Comparison of ENCODE assay signal across 13 cellular contexts in the genomic region with DNA sequence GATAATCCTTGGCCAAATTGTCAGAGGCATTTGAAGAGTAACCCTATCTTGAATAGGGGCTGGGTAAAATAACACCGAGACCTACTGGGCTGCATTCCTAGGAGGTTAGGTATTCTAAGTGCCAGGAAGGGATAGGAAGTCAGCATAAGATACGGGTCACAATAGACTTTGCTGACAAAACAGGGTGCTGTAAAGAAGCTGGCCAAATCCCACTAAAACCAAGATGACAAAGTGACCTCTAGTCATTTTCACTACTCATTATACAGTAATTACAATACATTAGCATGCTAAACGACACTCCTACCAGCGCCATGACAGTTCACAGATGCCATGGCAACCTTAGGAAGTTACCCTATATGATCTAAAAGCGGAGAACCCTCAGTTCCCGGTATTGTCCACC. TPM values are rescaled to one million over a fixed set of nuclear protein-coding genes. Genes with fewer than 3 reads are reported as not detected.
DNase-seq lines count a peak whose midpoint lies in the region; FAIRE-seq and TF ChIP-seq lines count a peak whose summit lies in the region.
"Had no signal": no experiment of that assay in that cellular context is flagged by ENCODE, and none has a peak within 500 bp of the region (broad histone marks: within the 10 kb centered on the region; RNA-seq: fewer than 3 reads in every experiment).

No MANE protein-coding gene starts in this region.

- intact Hi-C loops in Caco-2 (cut with micrococcal nuclease; ENCODE audit: unreplicated experiment), result loop anchor here (1.0 to 5.0 kb wide), 2 partner anchors 38 to 119 kb away; a partner anchor contains a TSS

- peak overlapping the region; percentile 91 for H3K4me3 Mint-ChIP-seq in Caco-2 (ENCODE audit: unreplicated experiment)

- H3K9me3 Mint-ChIP-seq in Caco-2 (ENCODE audit: unreplicated experiment), result no peaks in the 10 kb centered on the region

- no peak overlapping the region for H3K4me3 ChIP-seq in Caco-2 (ENCODE audit: low read depth, low read length)
- H3K4me3 ChIP-seq in mesodermal cell (ENCODE audit: extremely low read depth, insufficient read depth, low read length, poor library complexity, severe bottlenecking), result no peak overlapping the region

- FAIRE-seq in D721Med (lab: Jason Lieb, UNC), result no peak

- DNase-seq in Caco-2 (peak; percentile 66 to 76), M059J (ENCODE audit: low read depth) (peak; percentile 22), epithelial cell of prostate (ENCODE audit: low read depth, low spot score) (no peak), KBM-7 (no peak), D721Med (ENCODE audit: insufficient read length, low spot score) (no peak), LoVo (ENCODE audit: low spot score) (no peak)
- no peak for DNase-seq in activated CD4-positive, alpha-beta T cell treated with anti-CD3 and anti-CD28 coated beads, Interleukin-2, amount 50 U/mL, for 48 hours
- DNase-seq: activated T-cell treated with anti-CD3 and anti-CD28 coated beads, Interleukin-2, amount 50 U/mL, for 1 hour; cerebellar nuclear complex; MV-4-11; NCI-H774; posterior cingulate gyrus had no signal

- H3K27me3 ChIP-seq in Caco-2 (replicated peaks; ENCODE audit: control insufficient read depth, insufficient read depth, low read length), result no peaks in the 10 kb centered on the region

- no peaks in the 10 kb centered on the region for H3K27me3 Mint-ChIP-seq in Caco-2 (ENCODE audit: insufficient read depth, unreplicated experiment)

- TF ChIP-seq CTCF in Caco-2 (IDR thresholded peaks at IDR 0.05; ENCODE audit: insufficient read depth in 1 of 2, low read depth in 1 of 2, low read length in 1 of 2, severe bottlenecking in 1 of 2, unreplicated experiment in 1 of 2) (no peak), D721Med (IDR thresholded peaks at IDR 0.05; ENCODE audit: insufficient read depth, missing control alignments) (no peak)

- CTCF ChIA-PET in Caco-2 (lab: Charles Lee), result interaction anchor here (0.9 to 1.5 kb wide), 2 partner anchors 90 to 98 kb away, joined by 3 to 6 read pairs; no protein-coding TSS in a partner anchor

- H3K4me1 ChIP-seq in Caco-2 (peaks cover 49% of the 10 kb centered on the region), mesodermal cell (ENCODE audit: control insufficient read depth, insufficient read depth, low read length, poor library complexity, severe bottlenecking) (peaks cover 25% of the 10 kb centered on the region)

- in situ Hi-C loops in KBM-7 (cut with MboI; ENCODE audit: low pct_unique_long_range_greater_than_20kb, low sequenced_read_pairs), result no loop called here

- POLR2A ChIA-PET in Caco-2 (lab: Charles Lee), result interaction anchor here (1.1 to 2.1 kb wide), 3 partner anchors 10 to 38 kb away, joined by 3 to 10 read pairs (median 4); a partner anchor contains a TSS

- H3K27ac Mint-ChIP-seq in Caco-2 (ENCODE audit: unreplicated experiment), result peak overlapping the region; percentile 96

- peak overlapping the region; percentile 70 for H3K27ac ChIP-seq in epithelial cell of prostate
- peak overlapping the region; percentile 99 for H3K27ac ChIP-seq in mesodermal cell (ENCODE audit: low read depth, low read length, severe bottlenecking)

- peaks cover 53% of the 10 kb centered on the region for H3K4me1 Mint-ChIP-seq in Caco-2 (ENCODE audit: low read depth, unreplicated experiment)

- 39 to 55% methylated on average over 3 to 4 of the region's 6 CpGs for WGBS in mesodermal cell (ENCODE audit: insufficient coverage in 2 of 2), 2 experiments

- H3K36me3 Mint-ChIP-seq in Caco-2 (ENCODE audit: insufficient read depth, unreplicated experiment), result peaks cover 44% of the 10 kb centered on the region

- H3K36me3 ChIP-seq in Caco-2 (ENCODE audit: control insufficient read depth, insufficient read depth, low read length) (no peaks in the 10 kb centered on the region), mesodermal cell (ENCODE audit: control insufficient read depth, insufficient read depth, low read length) (peaks cover 27% of the 10 kb centered on the region)

- no TSS peak for BruUV-seq in Caco-2 (replicated peaks; lab: Mats Ljungman, UMichigan)

- H3K9me3 ChIP-seq in Caco-2 (no peaks in the 10 kb centered on the region), mesodermal cell (ENCODE audit: control insufficient read depth, low read length) (no peaks in the 10 kb centered on the region)

RNA-seq across cellular contexts. Expression of a gene that starts 1.0 kb away (rescaled TPM):
- total RNA-seq in Caco-2 (2022), result 221 and 241 TPM in 2 replicates
- 156 and 169 TPM in 2 replicates for total RNA-seq in M059J (2014; rRNA removed; shearing (Covaris generic))
- polyA plus RNA-seq in mesodermal cell (2013, experiment 1 of 2), result 152 TPM
- 175 TPM for polyA plus RNA-seq in mesodermal cell (2013, experiment 2 of 2)

RNA-seq across cellular contexts. Expression of a gene that starts 37.8 kb away (rescaled TPM):
- total RNA-seq in Caco-2 (2022), result 57.6 and 62.6 TPM in 2 replicates
- 35.1 and 52.8 TPM in 2 replicates for total RNA-seq in M059J (2014; rRNA removed; shearing (Covaris generic))
- polyA plus RNA-seq in mesodermal cell (2013, experiment 1 of 2), result 43.4 TPM
- 62.9 TPM for polyA plus RNA-seq in mesodermal cell (2013, experiment 2 of 2)

RNA-seq across cellular contexts. Expression of a gene that starts 38.0 kb away (rescaled TPM):
- 9.5 and 9.8 TPM in 2 replicates for total RNA-seq in Caco-2 (2022)
- 0.74 and 1.8 TPM in 2 replicates for total RNA-seq in M059J (2014; rRNA removed; shearing (Covaris generic))
- 3.9 TPM for polyA plus RNA-seq in mesodermal cell (2013, experiment 1 of 2)
- 4.7 TPM for polyA plus RNA-seq in mesodermal cell (2013, experiment 2 of 2)

Comparison
In these comparisons a context has a peak if more than half of its experiments do, and no peak if none do; other contexts are left out.
1. DNase-seq: peak in Caco-2 (2 of 2) and M059J (single experiment); none in epithelial cell of prostate (single experiment), KBM-7 (single experiment), D721Med (single experiment), activated CD4-positive, alpha-beta T cell treated with anti-CD3 and anti-CD28 coated beads, Interleukin-2, amount 50 U/mL, for 48 hours (0 of 2) and LoVo (single experiment).